ENCODE assay signal across 8 cellular contexts in the genomic region with DNA sequence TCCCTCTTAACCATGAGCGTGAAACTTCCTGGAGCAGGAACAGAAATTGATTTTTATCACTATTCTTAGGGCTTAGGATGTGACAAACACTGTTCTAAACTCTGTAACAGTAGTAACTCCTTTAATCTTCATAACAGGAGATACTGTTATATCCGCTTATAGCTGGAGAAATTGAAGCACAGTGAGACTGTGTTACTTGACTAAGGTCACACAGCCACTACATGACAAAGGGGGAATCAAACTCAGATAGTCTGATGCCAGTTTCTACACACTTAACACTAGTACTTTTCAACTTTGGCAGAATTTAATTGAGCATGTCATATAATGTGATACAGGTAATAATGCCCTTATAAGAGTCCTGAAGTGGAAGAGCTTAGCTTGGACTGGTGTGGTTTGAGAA. TPM values are rescaled to one million over a fixed set of nuclear protein-coding genes. Genes with fewer than 3 reads are reported as not detected.
DNase-seq lines count a peak whose midpoint lies in the region; ATAC-seq and TF ChIP-seq lines count a peak whose summit lies in the region.

No MANE protein-coding gene starts in this region.

- POLR2A ChIA-PET in activated CD8-positive, alpha-beta T cell treated with anti-CD3 and anti-CD28 coated beads, Interleukin-2, amount 10 ng/mL, durations not matched to agents 7 days and 5 days (lab: Charles Lee): no interaction called here

- H3K4me3 Mint-ChIP-seq in activated CD8-positive, alpha-beta T cell treated with anti-CD3 and anti-CD28 coated beads, Interleukin-2, amount 10 ng/mL, durations not matched to agents 7 days and 5 days: peak overlapping the region; percentile 53
- H3K4me3 Mint-ChIP-seq in naive B cell: peak overlapping the region in 5 of 8 donors; percentile 32 to 85 (median 55)

- H3K27me3 ChIP-seq in left ventricle myocardium inferior (ENCODE audit: low read depth) (no peaks in the 10 kb centered on the region), vagina (no peaks in the 10 kb centered on the region)

- H3K27ac Mint-ChIP-seq in activated CD8-positive, alpha-beta T cell treated with anti-CD3 and anti-CD28 coated beads, Interleukin-2, amount 10 ng/mL, durations not matched to agents 7 days and 5 days: peak overlapping the region; percentile 14
- H3K27ac Mint-ChIP-seq in naive B cell: peak overlapping the region in 3 of 6 donors; percentile 73 to 93 (median 92)

- H3K9me3 Mint-ChIP-seq in activated CD8-positive, alpha-beta T cell treated with anti-CD3 and anti-CD28 coated beads, Interleukin-2, amount 10 ng/mL, durations not matched to agents 7 days and 5 days (ENCODE audit: insufficient read depth): no peaks in the 10 kb centered on the region
- H3K9me3 Mint-ChIP-seq in naive B cell: peaks cover 0 to 8% (median 4%) of the 10 kb centered on the region in 7 donors

- H3K36me3 Mint-ChIP-seq in activated CD8-positive, alpha-beta T cell treated with anti-CD3 and anti-CD28 coated beads, Interleukin-2, amount 10 ng/mL, durations not matched to agents 7 days and 5 days (ENCODE audit: low read depth): peaks cover 20% of the 10 kb centered on the region
- peaks cover 13 to 18% of the 10 kb centered on the region in 2 donors for H3K36me3 Mint-ChIP-seq in naive B cell

- H3K9me3 ChIP-seq in left ventricle myocardium inferior (replicated peaks) (no peaks in the 10 kb centered on the region), vagina (no peaks in the 10 kb centered on the region)

- peaks cover 15% of the 10 kb centered on the region for H3K4me1 Mint-ChIP-seq in activated CD8-positive, alpha-beta T cell treated with anti-CD3 and anti-CD28 coated beads, Interleukin-2, amount 10 ng/mL, durations not matched to agents 7 days and 5 days (ENCODE audit: low read depth)
- peaks cover 9 to 25% (median 25%) of the 10 kb centered on the region in 3 donors for H3K4me1 Mint-ChIP-seq in naive B cell

- TF ChIP-seq CTCF in left ventricle myocardium inferior (IDR thresholded peaks at IDR 0.05; ENCODE audit: borderline replicate concordance) (no peak), vagina (IDR thresholded peaks at IDR 0.05) (no peak)

- no peaks in the 10 kb centered on the region for H3K27me3 Mint-ChIP-seq in activated CD8-positive, alpha-beta T cell treated with anti-CD3 and anti-CD28 coated beads, Interleukin-2, amount 10 ng/mL, durations not matched to agents 7 days and 5 days (ENCODE audit: low read depth)
- no peaks in the 10 kb centered on the region for H3K27me3 Mint-ChIP-seq in naive B cell

- intact Hi-C loops in left ventricle myocardium inferior (cut with micrococcal nuclease) (no loop called here), left ventricle myocardium superior (cut with micrococcal nuclease) (no loop called here), vagina (cut with DNase I) (no loop called here)

- TF ChIP-seq POLR2A in vagina (IDR thresholded peaks at IDR 0.05): no peak

- ATAC-seq in left ventricle myocardium superior (no peak), naive B cell (ENCODE audit: low read depth in 2 of 2) (no peak), GM19328 (IDR thresholded peaks at IDR 0.05; ENCODE audit: unreplicated experiment) (no peak)
- no peak for ATAC-seq in activated CD8-positive, alpha-beta T cell treated with anti-CD3 and anti-CD28 coated beads, Interleukin-2, amount 10 ng/mL, durations not matched to agents 7 days and 5 days
- no peak for ATAC-seq in activated CD4-positive, CD25-positive, alpha-beta regulatory T cell treated with anti-CD3 and anti-CD28 coated beads, Interleukin-2, amount 50 U/mL, for 24 hours

- DNase-seq in left ventricle myocardium inferior (no peak), left ventricle myocardium superior (no peak), naive B cell (no peak), vagina (ENCODE audit: extremely low spot score in 2 of 2) (no peak), HK-2 (ENCODE audit: unreplicated experiment) (no peak)
- no peak for DNase-seq in activated CD8-positive, alpha-beta T cell treated with anti-CD3 and anti-CD28 coated beads, Interleukin-2, amount 10 ng/mL, durations not matched to agents 7 days and 5 days

- H3K4me3 ChIP-seq in left ventricle myocardium inferior (peak overlapping the region; percentile 88), vagina (no peak overlapping the region)

- CTCF ChIA-PET in activated CD8-positive, alpha-beta T cell treated with anti-CD3 and anti-CD28 coated beads, Interleukin-2, amount 10 ng/mL, durations not matched to agents 7 days and 5 days (lab: Charles Lee): no interaction called here

- H3K36me3 ChIP-seq in left ventricle myocardium inferior (peaks cover 22% of the 10 kb centered on the region), vagina (peaks cover 0 to 15% of the 10 kb centered on the region in 2 donors)

- H3K27ac ChIP-seq in left ventricle myocardium inferior (replicated peaks): peak overlapping the region; percentile 93
- H3K27ac ChIP-seq in vagina: peak overlapping the region; percentile 57

- H3K4me1 ChIP-seq in left ventricle myocardium inferior (peaks cover 20% of the 10 kb centered on the region), vagina (peaks cover 11% of the 10 kb centered on the region)

RNA-seq across cellular contexts. Expression of a gene that starts 0.8 kb away (rescaled TPM):
- total RNA-seq in left ventricle myocardium inferior (36.2 TPM), left ventricle myocardium superior (35.0 TPM), vagina (6.9 TPM)
- total RNA-seq in activated CD8-positive, alpha-beta T cell treated with anti-CD3 and anti-CD28 coated beads, Interleukin-2, amount 10 ng/mL, durations not matched to agents 7 days and 5 days: 1 to 10 TPM; 7.6 TPM
- polyA plus RNA-seq in naive B cell (ENCODE audit: low read depth in 6 of 6): 10 to 100 TPM in 4 of 6 donors, 1 to 10 TPM in 2; 6.4 to 27.9 (median 12.0) TPM
